ENCODE assay signal across 8 cellular contexts in genomic region chr13:25085125-25085742, GRCh38. TPM values are rescaled to one million over a fixed set of nuclear protein-coding genes. Genes with fewer than 3 reads are reported as not detected.
A peak's percentile ranks its signal among the peaks of the same experiment; 100 is the strongest.
DNase-seq lines count a peak whose midpoint lies in the region; ATAC-seq and TF ChIP-seq lines count a peak whose summit lies in the region.

No MANE protein-coding gene starts in this region.

- H3K27me3 ChIP-seq in spleen (replicated peaks in 1 of 7): no peaks in the 10 kb centered on the region
- H3K27me3 ChIP-seq in CD4-positive, alpha-beta T cell (ENCODE audit: control insufficient read depth, insufficient read depth, low read length): no peaks in the 10 kb centered on the region

- CTCF ChIA-PET in CD4-positive, alpha-beta T cell (lab: Charles Lee): no interaction called here

- H3K4me1 Mint-ChIP-seq in activated T-cell treated with anti-CD3 and anti-CD28 coated beads, Interleukin-2, amount 50 U/mL, for 72 hours (ENCODE audit: low read depth): no peaks in the 10 kb centered on the region
- no peaks in the 10 kb centered on the region for H3K4me1 Mint-ChIP-seq in CD4-positive, alpha-beta T cell (ENCODE audit: low read depth)

- no peaks in the 10 kb centered on the region for H3K9me3 ChIP-seq in spleen
- H3K9me3 ChIP-seq in CD4-positive, alpha-beta T cell (ENCODE audit: control insufficient read depth, low read length): no peaks in the 10 kb centered on the region

- H3K4me1 ChIP-seq in spleen: no peaks in the 10 kb centered on the region

- no peaks in the 10 kb centered on the region for H3K36me3 Mint-ChIP-seq in activated T-cell treated with anti-CD3 and anti-CD28 coated beads, Interleukin-2, amount 50 U/mL, for 72 hours (ENCODE audit: insufficient read depth in 2 of 2)
- H3K36me3 Mint-ChIP-seq in CD4-positive, alpha-beta T cell (ENCODE audit: low read depth): no peaks in the 10 kb centered on the region

- 50 to 67% (median 52%) methylated on average over 6 of the region's 6 CpGs for WGBS in spleen, 5 donors

- TF ChIP-seq POLR2A in spleen (IDR thresholded peaks at IDR 0.05): no peak

- peak; percentile 8 to 15 for DNase-seq in activated T-cell treated with anti-CD3 and anti-CD28 coated beads, Interleukin-2, amount 50 U/mL, for 72 hours
- DNase-seq in activated T-cell treated with anti-CD3 and anti-CD28 coated beads, Interleukin-2, amount 50 U/mL, for 1 hour: no peak
- DNase-seq in HuH-7.5 (ENCODE audit: low spot score): peak; percentile 18
- peak; percentile 8 for DNase-seq in SK-N-DZ (ENCODE audit: low spot score)
- peak; percentile 28 for DNase-seq in germinal center (ENCODE audit: low spot score)
- no peak for DNase-seq in spleen
- DNase-seq in CD4-positive, alpha-beta T cell: no peak

- intact Hi-C loops in spleen (cut with DNase I; ENCODE audit: low total_unique reads): no loop called here
- intact Hi-C loops in CD4-positive, alpha-beta T cell (cut with DNase I, micrococcal nuclease): no loop called here

- peaks cover 17% of the 10 kb centered on the region for H3K27me3 Mint-ChIP-seq in activated T-cell treated with anti-CD3 and anti-CD28 coated beads, Interleukin-2, amount 50 U/mL, for 72 hours (ENCODE audit: low read depth)
- peaks cover 11% of the 10 kb centered on the region for H3K27me3 Mint-ChIP-seq in CD4-positive, alpha-beta T cell

- peaks cover 0 to 1% of the 10 kb centered on the region in 2 donors for H3K9me3 Mint-ChIP-seq in activated T-cell treated with anti-CD3 and anti-CD28 coated beads, Interleukin-2, amount 50 U/mL, for 72 hours
- no peaks in the 10 kb centered on the region for H3K9me3 Mint-ChIP-seq in CD4-positive, alpha-beta T cell

- no peak overlapping the region for H3K4me3 ChIP-seq in spleen

- H3K4me3 Mint-ChIP-seq in activated T-cell treated with anti-CD3 and anti-CD28 coated beads, Interleukin-2, amount 50 U/mL, for 72 hours: no peak overlapping the region
- H3K4me3 Mint-ChIP-seq in CD4-positive, alpha-beta T cell: no peak overlapping the region

- H3K27ac ChIP-seq in spleen: no peak overlapping the region
- no peak overlapping the region for H3K27ac ChIP-seq in CD4-positive, alpha-beta T cell (ENCODE audit: low read depth, low read length)

- no peaks in the 10 kb centered on the region for H3K36me3 ChIP-seq in spleen

- no peak overlapping the region for H3K27ac Mint-ChIP-seq in activated T-cell treated with anti-CD3 and anti-CD28 coated beads, Interleukin-2, amount 50 U/mL, for 72 hours
- no peak overlapping the region for H3K27ac Mint-ChIP-seq in CD4-positive, alpha-beta T cell

- ATAC-seq in activated T-cell treated with anti-CD3 and anti-CD28 coated beads, Interleukin-2, amount 50 U/mL, for 72 hours (replicated peaks in 1 of 2): no peak
- ATAC-seq in CD4-positive, alpha-beta T cell (ENCODE audit: poor library complexity): no peak
- ATAC-seq in HG02981 (IDR thresholded peaks at IDR 0.05; ENCODE audit: unreplicated experiment): no peak

- TF ChIP-seq CTCF in spleen (IDR thresholded peaks at IDR 0.05 in 8 of 11, conservative IDR thresholded peaks at IDR 0.05 in 3 of 11): peak in 6 of 11 experiments; percentile 6 to 40 (median 28)
- no peak for TF ChIP-seq CTCF in CD4-positive, alpha-beta T cell (IDR thresholded peaks at IDR 0.05)

- POLR2A ChIA-PET in CD4-positive, alpha-beta T cell (lab: Charles Lee): no interaction called here

RNA-seq across cellular contexts. Expression of gene PABPC3, which starts 10.7 kb away (rescaled TPM):
- total RNA-seq in activated T-cell treated with anti-CD3 and anti-CD28 coated beads, Interleukin-2, amount 50 U/mL, for 72 hours: under 1 TPM; 0.58 to 0.60 TPM
- polyA plus RNA-seq in SK-N-DZ (2014; cell fraction: cytosol; rRNA removed): 0.02 and 0.30 TPM in 2 replicates
- 0.03 TPM in 1 of 2 replicates, not detected in the other for polyA plus RNA-seq in SK-N-DZ (2014; cell fraction: nucleus; rRNA removed)
- total RNA-seq in spleen: under 1 TPM; 0.20 to 0.38 (median 0.30) TPM
- under 1 TPM; 0.03 to 0.21 (median 0.13) TPM for polyA plus RNA-seq in spleen
- under 1 TPM; 0.20 to 0.66 TPM for total RNA-seq in CD4-positive, alpha-beta T cell

Comparison
In these comparisons a context has a peak if more than half of its experiments do, and no peak if none do; other contexts are left out.
1. DNase-seq: peak in activated T-cell treated with anti-CD3 and anti-CD28 coated beads, Interleukin-2, amount 50 U/mL, for 72 hours (2 of 2), HuH-7.5 (single experiment), SK-N-DZ (single experiment) and germinal center (single experiment); none in activated T-cell treated with anti-CD3 and anti-CD28 coated beads, Interleukin-2, amount 50 U/mL, for 1 hour (single experiment), spleen (single experiment) and CD4-positive, alpha-beta T cell (0 of 10).